Comparison of ENCODE assay signal across 13 cellular contexts in genomic region chr4:76219299-76220055, GRCh38. TPM values are rescaled to one million over a fixed set of nuclear protein-coding genes. Genes with fewer than 3 reads are reported as not detected.
DNase-seq lines count a peak whose midpoint lies in the region; ATAC-seq, FAIRE-seq and TF ChIP-seq lines count a peak whose summit lies in the region.
"Had no signal": no experiment of that assay in that cellular context is flagged by ENCODE, and none has a peak within 500 bp of the region (broad histone marks: within the 10 kb centered on the region; RNA-seq: fewer than 3 reads in every experiment).

No MANE protein-coding gene starts in this region.

- H3K4me3 ChIP-seq in A549 (no peak overlapping the region), breast epithelium (no peak overlapping the region), lower lobe of right lung (no peak overlapping the region)

- peak overlapping the region; percentile 74 for H3K4me2 ChIP-seq in A549

- no peaks in the 10 kb centered on the region for H3K27me3 ChIP-seq in breast epithelium
- no peaks in the 10 kb centered on the region for H3K27me3 ChIP-seq in lower lobe of right lung (ENCODE audit: low read depth)

- H3K9me3 ChIP-seq in A549, result no peaks in the 10 kb centered on the region
- H3K9me3 ChIP-seq in breast epithelium, result no peaks in the 10 kb centered on the region
- no peaks in the 10 kb centered on the region for H3K9me3 ChIP-seq in lower lobe of right lung

- H3K27ac ChIP-seq in A549 (peak overlapping the region; percentile 70 to 80), breast epithelium (peak overlapping the region; percentile 27 to 59), lower lobe of right lung (peak overlapping the region; percentile 39)

- TF ChIP-seq POLR2A in A549 (IDR thresholded peaks at IDR 0.05; ENCODE audit: low read length) (no peak), breast epithelium (IDR thresholded peaks at IDR 0.05) (no peak)

- POLR2A ChIA-PET in A549 (lab: Yijun Ruan, JAX), result no interaction called here

- TF ChIP-seq CTCF in A549 (IDR thresholded peaks at IDR 0.05) (no peak), breast epithelium (IDR thresholded peaks at IDR 0.05) (no peak), lower lobe of right lung (IDR thresholded peaks at IDR 0.05) (no peak)

- WGBS in A549 (ENCODE audit: missing lambda C conversion rate), result 19% methylated on average over 7 of the region's 7 CpGs

- no peak; a peak in 1 of 5 replicates for TF ChIP-seq RAD21 in A549 (conservative IDR thresholded peaks at IDR 0.05 in 1 of 2, IDR thresholded peaks at IDR 0.05 in 1 of 2)

- peaks cover 25% of the 10 kb centered on the region for H3K4me1 ChIP-seq in A549
- peaks cover 2 to 10% of the 10 kb centered on the region in 2 donors for H3K4me1 ChIP-seq in breast epithelium
- peaks cover 57% of the 10 kb centered on the region for H3K4me1 ChIP-seq in lower lobe of right lung

- DNase-seq in A549 (ENCODE audit: low read depth in 1 of 2, low spot score in 1 of 2), result peak in 1 of 2 experiments; percentile 23
- DNase-seq in HT-29 (ENCODE audit: low spot score), result peak; percentile 34
- DNase-seq in breast epithelium (ENCODE audit: low spot score in 2 of 2), result no peak
- DNase-seq in lower lobe of right lung, result no peak
- DNase-seq in DMS 273 treated with DMSO at 0.1 percent for 48 hours (lab: John Stamatoyannopoulos, UW), result no peak
- DNase-seq: activated CD8-positive, alpha-beta memory T cell treated with anti-CD3 and anti-CD28 coated beads, Interleukin-2, amount 50 U/mL, for 48 hours; caudate nucleus; hypothalamus; KG1; T-helper 1 cell had no signal

- peak; percentile 39 to 56; a peak in 3 of 6 replicates for ATAC-seq in A549
- peak; percentile 64 to 69 for ATAC-seq in lower lobe of right lung
- no peak for ATAC-seq in GM19328 (IDR thresholded peaks at IDR 0.05; ENCODE audit: unreplicated experiment)
- no peak for ATAC-seq in GM21423 (IDR thresholded peaks at IDR 0.05; ENCODE audit: unreplicated experiment)
- ATAC-seq in GM18519 (IDR thresholded peaks at IDR 0.05; ENCODE audit: low FRiP score, unreplicated experiment), result no peak

- CTCF ChIA-PET in A549 (lab: Yijun Ruan, JAX), result interaction anchor here (0.7 kb wide), 2 partner anchors 26 to 226 kb away, joined by 3 read pairs; no protein-coding TSS in a partner anchor

- H3K36me3 ChIP-seq in breast epithelium (no peaks in the 10 kb centered on the region), lower lobe of right lung (no peaks in the 10 kb centered on the region)

- TF ChIP-seq EP300 in A549 (IDR thresholded peaks at IDR 0.05), result 0 out of 5 replicates have a peak, but pooled peaks of 1 of the 2 experiments have one; percentile 26

- FAIRE-seq in A549 (lab: Jason Lieb, UNC), result no peak

- intact Hi-C loops in breast epithelium (cut with DNase I; ENCODE audit: low total_unique reads) (no loop called here), lower lobe of right lung (cut with DNase I) (no loop called here)

TF ChIP-seq in A549, 52 proteins besides CTCF, POLR2A, EP300 and RAD21:
- peak; percentile 25 to 30; a peak in 2 of 5 replicates for TF ChIP-seq JUN (IDR thresholded peaks at IDR 0.05)
- TF ChIP-seq HES2 (IDR thresholded peaks at IDR 0.05), result peak; percentile 95
- no peak for TF ChIP-seq FOSB (CRISPR knock-in tag; IDR thresholded peaks at IDR 0.05)
- peak; percentile 97 for TF ChIP-seq CEBPB (IDR thresholded peaks at IDR 0.05)
- TF ChIP-seq EHMT2 (IDR thresholded peaks at IDR 0.05; ENCODE audit: low read depth), result no peak
- TF ChIP-seq TFCP2L1 (CRISPR knock-in tag; IDR thresholded peaks at IDR 0.05), result no peak
- no peak for TF ChIP-seq ATOH8 (CRISPR knock-in tag; IDR thresholded peaks at IDR 0.05; ENCODE audit: low read depth)
- no peak for TF ChIP-seq ESRRA (IDR thresholded peaks at IDR 0.05; ENCODE audit: borderline replicate concordance, low read length)
- TF ChIP-seq HEYL (CRISPR knock-in tag; IDR thresholded peaks at IDR 0.05), result no peak
- TF ChIP-seq CBX8 (IDR thresholded peaks at IDR 0.05), result no peak
- TF ChIP-seq SMC3 (IDR thresholded peaks at IDR 0.05), result no peak
- TF ChIP-seq MYC (IDR thresholded peaks at IDR 0.05; ENCODE audit: borderline replicate concordance, low read length), result no peak
- TF ChIP-seq BCL3 (IDR thresholded peaks at IDR 0.05), result no peak
- no peak for TF ChIP-seq RCOR1 (IDR thresholded peaks at IDR 0.05; ENCODE audit: low read depth, low read length)
- no peak for TF ChIP-seq REST (IDR thresholded peaks at IDR 0.05)
- no peak for TF ChIP-seq POLR2AphosphoS2 (conservative IDR thresholded peaks at IDR 0.05; ENCODE audit: low read length)
- no peak for TF ChIP-seq NR3C1 (IDR thresholded peaks at IDR 0.05)
- TF ChIP-seq FOXS1 (CRISPR knock-in tag; IDR thresholded peaks at IDR 0.05), result no peak
- no peak for TF ChIP-seq ELK1 (IDR thresholded peaks at IDR 0.05; ENCODE audit: low read depth, low read length)

RNA-seq across cellular contexts. Expression of gene SCARB2, which starts 5.9 kb away (rescaled TPM):
- polyA plus RNA-seq in A549 (2011; rRNA removed), result 65.4 and 73.4 TPM in 2 replicates
- 14.4 and 15.0 TPM in 2 replicates for polyA plus RNA-seq in A549 (2012; cell fraction: cytosol; rRNA removed)
- polyA plus RNA-seq in A549 (2012; cell fraction: nucleus; rRNA removed), result 11.6 and 16.1 TPM in 2 replicates
- polyA plus RNA-seq in A549 (2017; fragmentation: RNase III; extraction: RNeasy Plus Mini Kit Qiagen cat#74134 plus additional on column Dnase treatment), result 44.3 to 48.8 TPM (median 47.2 TPM) in 3 replicates
- polyA minus RNA-seq in A549 (2011; rRNA and poly(A)+ RNA removed), result 65.3 and 65.8 TPM in 2 replicates
- 99.5 and 105 TPM in 2 replicates for total RNA-seq in HT-29 (2014; rRNA removed; shearing (Covaris generic))
- total RNA-seq in breast epithelium, result 100 to 1,000 TPM; 148 to 231 (median 160) TPM
- total RNA-seq in lower lobe of right lung, result 166 TPM

RNA-seq across cellular contexts. Expression of gene FAM47E, which starts 32.0 kb away (rescaled TPM):
- polyA plus RNA-seq in A549 (2011; rRNA removed) (0.65 and 0.85 TPM in 2 replicates), A549 (2017; fragmentation: RNase III; extraction: RNeasy Plus Mini Kit Qiagen cat#74134 plus additional on column Dnase treatment) (0.08 to 0.26 TPM (median 0.23 TPM) in 3 replicates)
- 0.10 and 0.20 TPM in 2 replicates for polyA plus RNA-seq in A549 (2012; cell fraction: cytosol; rRNA removed)
- 0.02 TPM in 1 of 2 replicates, not detected in the other for polyA plus RNA-seq in A549 (2012; cell fraction: nucleus; rRNA removed)
- 0.08 and 0.19 TPM in 2 replicates for polyA minus RNA-seq in A549 (2011; rRNA and poly(A)+ RNA removed)
- total RNA-seq in HT-29 (2014; rRNA removed; shearing (Covaris generic)), result 2.4 and 2.9 TPM in 2 replicates
- total RNA-seq in breast epithelium (10 to 100 TPM in 1 of 3 donors, 1 to 10 TPM in 2; 6.1 to 17.9 (median 9.5) TPM), lower lobe of right lung (6.4 TPM)

Comparison
In these comparisons a context has a peak if more than half of its experiments do, and no peak if none do; other contexts are left out.
1. ATAC-seq: peak in A549 (2 of 2) and lower lobe of right lung (2 of 2); none in GM19328 (single experiment), GM21423 (single experiment) and GM18519 (single experiment).
2. Peak in every context shown above with its lines, with median percentiles within 50 percentile points of each other: H3K27ac ChIP-seq.